26 cellular contexts compared by ENCODE assay signal in genomic region chr17:72342061-72342460, GRCh38.
A peak's percentile ranks its signal among the peaks of the same experiment; 100 is the strongest.
DNase-seq lines count a peak whose midpoint lies in the region; ATAC-seq, FAIRE-seq and TF ChIP-seq lines count a peak whose summit lies in the region.
"Had no signal": no experiment of that assay in that cellular context is flagged by ENCODE, and none has a peak within 500 bp of the region (broad histone marks: within the 10 kb centered on the region; RNA-seq: fewer than 3 reads in every experiment).

No MANE protein-coding gene starts in this region.

- TF ChIP-seq CTCF in Calu3 (IDR thresholded peaks at IDR 0.05; ENCODE audit: unreplicated experiment) (no peak), astrocyte (IDR thresholded peaks at IDR 0.05; ENCODE audit: insufficient read depth, low read depth, low read length) (no peak), glutamatergic neuron (IDR thresholded peaks at IDR 0.05; ENCODE audit: partially characterized antibody, unreplicated experiment) (no peak), osteoblast (IDR thresholded peaks at IDR 0.05; ENCODE audit: extremely low read depth, low read depth, low read length) (no peak), adrenal gland (IDR thresholded peaks at IDR 0.05) (no peak)

- DNase-seq in Calu3, result no peak
- DNase-seq in astrocyte (ENCODE audit: low read depth), result no peak
- no peak for DNase-seq in glutamatergic neuron
- no peak for DNase-seq in osteoblast (ENCODE audit: insufficient read length, low spot score, missing footprints)
- DNase-seq in adrenal gland, result no peak
- DNase-seq in natural killer cell treated with Interleukin-12 subunit alpha and Interleukin-12 subunit beta and Interleukin-15 and Interleukin-18, amount 100 ng/mL, for 72 hours (ENCODE audit: low spot score), result no peak
- DNase-seq: activated CD4-positive, alpha-beta T cell treated with anti-CD3 and anti-CD28 coated beads, Interleukin-2, amount 10 ng/mL, durations not matched to agents 24 days and 14 days; activated naive CD4-positive, alpha-beta T cell treated with anti-CD3 and anti-CD28 coated beads for 36 hours; activated T-cell treated with anti-CD3 and anti-CD28 coated beads, Interleukin-2, amount 50 U/mL, for 72 hours; central memory CD4-positive, alpha-beta T cell; foreskin fibroblast; Karpas-422; left lung; naive thymus-derived CD8-positive, alpha-beta T cell; NCI-H526; stimulated activated CD8-positive, alpha-beta memory T cell treated with anti-CD3 and anti-CD28 coated beads, Interleukin-4, amount 100 ng/mL, for 48 hours; T-helper 17 cell had no signal

- no peaks in the 10 kb centered on the region for H3K36me3 ChIP-seq in astrocyte (ENCODE audit: insufficient read depth, low read length)
- H3K36me3 ChIP-seq in osteoblast (ENCODE audit: insufficient read depth, low read length), result no peaks in the 10 kb centered on the region
- no peaks in the 10 kb centered on the region for H3K36me3 ChIP-seq in adrenal gland (replicated peaks in 1 of 2)
- H3K36me3 ChIP-seq: left lung, prostate gland, uterus had no signal

- H3K79me2 ChIP-seq in astrocyte (ENCODE audit: insufficient read depth, low read length) (no peaks in the 10 kb centered on the region), osteoblast (ENCODE audit: insufficient read depth, low read length) (no peaks in the 10 kb centered on the region)

- peak overlapping the region; percentile 74 for H3K9ac ChIP-seq in astrocyte (ENCODE audit: low read length)

- BruUV-seq in Calu3 (replicated peaks; lab: Mats Ljungman, UMichigan), result no TSS peak

- H3K4me1 Mint-ChIP-seq in Calu3 (ENCODE audit: low read depth, unreplicated experiment) (peaks cover 55% of the 10 kb centered on the region), astrocyte (ENCODE audit: low read depth, unreplicated experiment) (peaks cover 50% of the 10 kb centered on the region), glutamatergic neuron (ENCODE audit: low read depth, unreplicated experiment) (peaks cover 8% of the 10 kb centered on the region)
- H3K4me1 Mint-ChIP-seq in natural killer cell treated with Interleukin-12 subunit alpha and Interleukin-12 subunit beta and Interleukin-15 and Interleukin-18, amount 100 ng/mL, for 72 hours (ENCODE audit: low read depth in 2 of 2), result no peaks in the 10 kb centered on the region
- H3K4me1 Mint-ChIP-seq: activated CD4-positive, alpha-beta T cell treated with anti-CD3 and anti-CD28 coated beads, Interleukin-2, amount 10 ng/mL, durations not matched to agents 24 days and 14 days; naive thymus-derived CD8-positive, alpha-beta T cell; T-helper 17 cell had no signal

- H3K27ac ChIP-seq in astrocyte (ENCODE audit: low read depth, low read length) (peak overlapping the region; percentile 63), osteoblast (ENCODE audit: low read depth, low read length) (no peak overlapping the region), adrenal gland (no peak overlapping the region)
- H3K27ac ChIP-seq: epithelial cell of prostate, left lung, prostate gland, SK-N-MC, VCaP had no signal

- CTCF ChIA-PET in Calu3 (lab: Charles Lee), result no interaction called here

- TF ChIP-seq POLR2A in adrenal gland (IDR thresholded peaks at IDR 0.05), result no peak

- H4K20me1 ChIP-seq in astrocyte (ENCODE audit: insufficient read depth, low read length), result no peaks in the 10 kb centered on the region
- H4K20me1 ChIP-seq in osteoblast (ENCODE audit: insufficient read depth, low read length), result no peaks in the 10 kb centered on the region

- 18 to 34% (median 28%) methylated on average over 5 of the region's 5 CpGs for WGBS in adrenal gland, 4 donors

- H3K4me3 Mint-ChIP-seq in Calu3 (ENCODE audit: low read depth, unreplicated experiment) (no peak overlapping the region), astrocyte (ENCODE audit: unreplicated experiment) (no peak overlapping the region), glutamatergic neuron (ENCODE audit: unreplicated experiment) (peak overlapping the region; percentile 56)
- H3K4me3 Mint-ChIP-seq in natural killer cell treated with Interleukin-12 subunit alpha and Interleukin-12 subunit beta and Interleukin-15 and Interleukin-18, amount 100 ng/mL, for 72 hours, result no peak overlapping the region
- H3K4me3 Mint-ChIP-seq: activated CD4-positive, alpha-beta T cell treated with anti-CD3 and anti-CD28 coated beads, Interleukin-2, amount 10 ng/mL, durations not matched to agents 24 days and 14 days; activated naive CD4-positive, alpha-beta T cell treated with anti-CD3 and anti-CD28 coated beads for 36 hours; activated T-cell treated with anti-CD3 and anti-CD28 coated beads, Interleukin-2, amount 50 U/mL, for 72 hours; GM23338; naive thymus-derived CD8-positive, alpha-beta T cell; T-helper 17 cell had no signal

- no peak for ATAC-seq in GM18511 (IDR thresholded peaks at IDR 0.05; ENCODE audit: unreplicated experiment)
- ATAC-seq in natural killer cell treated with Interleukin-12 subunit alpha and Interleukin-12 subunit beta and Interleukin-15 and Interleukin-18, amount 100 ng/mL, for 72 hours, result no peak
- no peak for ATAC-seq in HG02642 (IDR thresholded peaks at IDR 0.05; ENCODE audit: poor library complexity, unreplicated experiment)
- ATAC-seq: activated T-cell treated with anti-CD3 and anti-CD28 coated beads, Interleukin-2, amount 50 U/mL, for 72 hours; GM23338; naive thymus-derived CD8-positive, alpha-beta T cell; T-helper 17 cell had no signal

- H3K27me3 ChIP-seq in astrocyte (ENCODE audit: insufficient read depth, low read length) (no peaks in the 10 kb centered on the region), osteoblast (ENCODE audit: insufficient read depth, low read length) (no peaks in the 10 kb centered on the region), adrenal gland (peaks cover 2% of the 10 kb centered on the region)
- H3K27me3 ChIP-seq: uterus had no signal

- no peak overlapping the region for H3K4me3 ChIP-seq in astrocyte (ENCODE audit: insufficient read depth, low read depth, low read length)
- peak overlapping the region; percentile 62 for H3K4me3 ChIP-seq in osteoblast (ENCODE audit: insufficient read depth, low read length)
- no peak overlapping the region for H3K4me3 ChIP-seq in adrenal gland
- H3K4me3 ChIP-seq: GM23338, left lung, prostate gland, SK-N-MC, uterus had no signal

- intact Hi-C loops in Calu3 (cut with micrococcal nuclease; ENCODE audit: unreplicated experiment), result no loop called here
- intact Hi-C loops in adrenal gland (cut with DNase I), result no loop called here

- H3K36me3 Mint-ChIP-seq in Calu3 (ENCODE audit: insufficient read depth, unreplicated experiment), result no peaks in the 10 kb centered on the region
- peaks cover 5% of the 10 kb centered on the region for H3K36me3 Mint-ChIP-seq in astrocyte (ENCODE audit: low read depth, unreplicated experiment)
- no peaks in the 10 kb centered on the region for H3K36me3 Mint-ChIP-seq in glutamatergic neuron (ENCODE audit: unreplicated experiment)
- no peaks in the 10 kb centered on the region for H3K36me3 Mint-ChIP-seq in natural killer cell treated with Interleukin-12 subunit alpha and Interleukin-12 subunit beta and Interleukin-15 and Interleukin-18, amount 100 ng/mL, for 72 hours
- H3K36me3 Mint-ChIP-seq: naive thymus-derived CD8-positive, alpha-beta T cell had no signal

- H3K4me1 ChIP-seq in astrocyte (ENCODE audit: insufficient read depth, low read length) (peaks cover 58% of the 10 kb centered on the region), osteoblast (ENCODE audit: insufficient read depth, low read length) (peaks cover 41% of the 10 kb centered on the region), adrenal gland (replicated peaks in 1 of 2) (peaks cover 0 to 5% of the 10 kb centered on the region in 2 donors)
- H3K4me1 ChIP-seq: prostate gland, uterus had no signal

- H3K27ac Mint-ChIP-seq in Calu3 (ENCODE audit: unreplicated experiment) (peak overlapping the region; percentile 33), astrocyte (ENCODE audit: unreplicated experiment) (peak overlapping the region; percentile 38), glutamatergic neuron (ENCODE audit: unreplicated experiment) (peak overlapping the region; percentile 35)
- no peak overlapping the region for H3K27ac Mint-ChIP-seq in natural killer cell treated with Interleukin-12 subunit alpha and Interleukin-12 subunit beta and Interleukin-15 and Interleukin-18, amount 100 ng/mL, for 72 hours
- H3K27ac Mint-ChIP-seq: activated CD4-positive, alpha-beta T cell treated with anti-CD3 and anti-CD28 coated beads, Interleukin-2, amount 10 ng/mL, durations not matched to agents 24 days and 14 days; activated naive CD4-positive, alpha-beta T cell treated with anti-CD3 and anti-CD28 coated beads for 36 hours; activated T-cell treated with anti-CD3 and anti-CD28 coated beads, Interleukin-2, amount 50 U/mL, for 72 hours; GM23338; T-helper 17 cell had no signal

- FAIRE-seq in astrocyte (lab: Jason Lieb, UNC), result no peak
- FAIRE-seq: HTR-8/SVneo had no signal

- H3K9me3 Mint-ChIP-seq in Calu3 (ENCODE audit: low read depth, unreplicated experiment), result peaks cover 2% of the 10 kb centered on the region
- peaks cover 2% of the 10 kb centered on the region for H3K9me3 Mint-ChIP-seq in astrocyte (ENCODE audit: unreplicated experiment)
- H3K9me3 Mint-ChIP-seq in glutamatergic neuron (ENCODE audit: unreplicated experiment), result no peaks in the 10 kb centered on the region
- no peaks in the 10 kb centered on the region for H3K9me3 Mint-ChIP-seq in natural killer cell treated with Interleukin-12 subunit alpha and Interleukin-12 subunit beta and Interleukin-15 and Interleukin-18, amount 100 ng/mL, for 72 hours
- H3K9me3 Mint-ChIP-seq: activated CD4-positive, alpha-beta T cell treated with anti-CD3 and anti-CD28 coated beads, Interleukin-2, amount 10 ng/mL, durations not matched to agents 24 days and 14 days; GM23338 had no signal

- no peaks in the 10 kb centered on the region for H3K27me3 Mint-ChIP-seq in Calu3 (ENCODE audit: unreplicated experiment)
- H3K27me3 Mint-ChIP-seq in astrocyte (ENCODE audit: low read depth, unreplicated experiment), result no peaks in the 10 kb centered on the region
- H3K27me3 Mint-ChIP-seq in glutamatergic neuron (ENCODE audit: unreplicated experiment), result no peaks in the 10 kb centered on the region
- peaks cover 0 to 15% of the 10 kb centered on the region in 2 donors for H3K27me3 Mint-ChIP-seq in natural killer cell treated with Interleukin-12 subunit alpha and Interleukin-12 subunit beta and Interleukin-15 and Interleukin-18, amount 100 ng/mL, for 72 hours

- H3K4me2 ChIP-seq in astrocyte (ENCODE audit: low read length) (peak overlapping the region; percentile 78), osteoblast (ENCODE audit: insufficient read depth, low read length) (peak overlapping the region; percentile 78)
- H3K4me2 ChIP-seq: GM23338 had no signal

- H2AFZ ChIP-seq in astrocyte (ENCODE audit: low read depth, low read length) (peak overlapping the region; percentile 26), osteoblast (ENCODE audit: low read length) (peak overlapping the region; percentile 39)
- H2AFZ ChIP-seq: GM23338 had no signal

- H3K9me3 ChIP-seq in astrocyte (ENCODE audit: insufficient read depth, low read depth, low read length) (no peaks in the 10 kb centered on the region), osteoblast (ENCODE audit: low read depth, low read length) (no peaks in the 10 kb centered on the region), adrenal gland (replicated peaks in 1 of 3) (no peaks in the 10 kb centered on the region)
- H3K9me3 ChIP-seq: left lung, prostate gland, uterus had no signal

Comparison
In these comparisons a context has a peak if more than half of its experiments do, and no peak if none do; other contexts are left out.
1. H3K27ac Mint-ChIP-seq: peak in Calu3 (single experiment), astrocyte (single experiment) and glutamatergic neuron (single experiment); none in natural killer cell treated with Interleukin-12 subunit alpha and Interleukin-12 subunit beta and Interleukin-15 and Interleukin-18, amount 100 ng/mL, for 72 hours (0 of 2).